In genomic region chr18:49862656-49863385, GRCh38 we compare ENCODE assay signal across 17 cellular contexts.
DNase-seq lines count a peak whose midpoint lies in the region; ATAC-seq lines count a peak whose summit lies in the region.
"Had no signal": no experiment of that assay in that cellular context is flagged by ENCODE, and none has a peak within 500 bp of the region (broad histone marks: within the 10 kb centered on the region; RNA-seq: fewer than 3 reads in every experiment).

No MANE protein-coding gene starts in this region.

- DNase-seq in NCI-H1694 (lab: John Stamatoyannopoulos, UW): peak; percentile 57
- DNase-seq in NCI-H524 treated with DMSO at 0.1 percent for 48 hours (lab: John Stamatoyannopoulos, UW): peak; percentile 90
- peak; percentile 91 for DNase-seq in cerebellar cortex (ENCODE audit: low spot score)
- peak; percentile 25 for DNase-seq in retina
- no peak for DNase-seq in activated naive CD4-positive, alpha-beta T cell treated with anti-CD3 and anti-CD28 coated beads, Interleukin-2, amount 50 U/mL, for 16 hours
- DNase-seq: CD4-positive, CD25-positive, alpha-beta regulatory T cell; COR-L47; DMS153; Kasumi-1; MM.1S; NCI-H1048; NCI-H1436; NCI-H2029 treated with DMSO at 0.1 percent for 48 hours; T-helper 1 cell had no signal

- ATAC-seq in HG03469 (IDR thresholded peaks at IDR 0.05; ENCODE audit: unreplicated experiment) (no peak), GM21576 (IDR thresholded peaks at IDR 0.05; ENCODE audit: unreplicated experiment) (no peak)
- ATAC-seq: Right ventricle myocardium inferior had no signal
